ENCODE assay signal across 1 cellular context in genomic region chr11:68127791-68128681, GRCh38.
TF ChIP-seq lines count a peak whose summit lies in the region.

No MANE protein-coding gene starts in this region.

TF ChIP-seq in HepG2, 621 proteins besides CTCF, POLR2A, EP300 and RAD21 (continued from another document and continues in another):
- TF ChIP-seq, protein P1, sequence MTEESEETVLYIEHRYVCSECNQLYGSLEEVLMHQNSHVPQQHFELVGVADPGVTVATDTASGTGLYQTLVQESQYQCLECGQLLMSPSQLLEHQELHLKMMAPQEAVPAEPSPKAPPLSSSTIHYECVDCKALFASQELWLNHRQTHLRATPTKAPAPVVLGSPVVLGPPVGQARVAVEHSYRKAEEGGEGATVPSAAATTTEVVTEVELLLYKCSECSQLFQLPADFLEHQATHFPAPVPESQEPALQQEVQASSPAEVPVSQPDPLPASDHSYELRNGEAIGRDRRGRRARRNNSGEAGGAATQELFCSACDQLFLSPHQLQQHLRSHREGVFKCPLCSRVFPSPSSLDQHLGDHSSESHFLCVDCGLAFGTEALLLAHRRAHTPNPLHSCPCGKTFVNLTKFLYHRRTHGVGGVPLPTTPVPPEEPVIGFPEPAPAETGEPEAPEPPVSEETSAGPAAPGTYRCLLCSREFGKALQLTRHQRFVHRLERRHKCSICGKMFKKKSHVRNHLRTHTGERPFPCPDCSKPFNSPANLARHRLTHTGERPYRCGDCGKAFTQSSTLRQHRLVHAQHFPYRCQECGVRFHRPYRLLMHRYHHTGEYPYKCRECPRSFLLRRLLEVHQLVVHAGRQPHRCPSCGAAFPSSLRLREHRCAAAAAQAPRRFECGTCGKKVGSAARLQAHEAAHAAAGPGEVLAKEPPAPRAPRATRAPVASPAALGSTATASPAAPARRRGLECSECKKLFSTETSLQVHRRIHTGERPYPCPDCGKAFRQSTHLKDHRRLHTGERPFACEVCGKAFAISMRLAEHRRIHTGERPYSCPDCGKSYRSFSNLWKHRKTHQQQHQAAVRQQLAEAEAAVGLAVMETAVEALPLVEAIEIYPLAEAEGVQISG (CRISPR knock-in tag; IDR thresholded peaks at IDR 0.05), result 0 out of 2 replicates have a peak, but pooled peaks have one; percentile 30
- TF ChIP-seq ATM (IDR thresholded peaks at IDR 0.05; ENCODE audit: borderline replicate concordance), result no peak
- TF ChIP-seq RNF2 (conservative IDR thresholded peaks at IDR 0.05; ENCODE audit: low read depth), result no peak
- no peak for TF ChIP-seq ZNF790 (CRISPR knock-in tag; IDR thresholded peaks at IDR 0.05; ENCODE audit: borderline replicate concordance)
- no peak for TF ChIP-seq ZBTB20 (CRISPR knock-in tag; IDR thresholded peaks at IDR 0.05; ENCODE audit: borderline replicate concordance, low read depth)
- no peak; the same call in 1 of the 2 replicates for TF ChIP-seq HBP1 (CRISPR knock-in tag; IDR thresholded peaks at IDR 0.05; ENCODE audit: low read depth)
- no peak for TF ChIP-seq ZFP1 (CRISPR knock-in tag; IDR thresholded peaks at IDR 0.05)
- TF ChIP-seq ZNF891 (CRISPR knock-in tag; IDR thresholded peaks at IDR 0.05), result no peak
- TF ChIP-seq ZNF552 (CRISPR knock-in tag; IDR thresholded peaks at IDR 0.05; ENCODE audit: borderline replicate concordance), result no peak
- no peak for TF ChIP-seq ZFP62 (CRISPR knock-in tag; IDR thresholded peaks at IDR 0.05)
- no peak for TF ChIP-seq CERS6 (CRISPR knock-in tag; IDR thresholded peaks at IDR 0.05)
- TF ChIP-seq ZNF550 (CRISPR knock-in tag; IDR thresholded peaks at IDR 0.05; ENCODE audit: borderline replicate concordance), result no peak
- TF ChIP-seq, protein P2, sequence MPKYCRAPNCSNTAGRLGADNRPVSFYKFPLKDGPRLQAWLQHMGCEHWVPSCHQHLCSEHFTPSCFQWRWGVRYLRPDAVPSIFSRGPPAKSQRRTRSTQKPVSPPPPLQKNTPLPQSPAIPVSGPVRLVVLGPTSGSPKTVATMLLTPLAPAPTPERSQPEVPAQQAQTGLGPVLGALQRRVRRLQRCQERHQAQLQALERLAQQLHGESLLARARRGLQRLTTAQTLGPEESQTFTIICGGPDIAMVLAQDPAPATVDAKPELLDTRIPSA (CRISPR knock-in tag; IDR thresholded peaks at IDR 0.05; ENCODE audit: borderline replicate concordance), result no peak
- TF ChIP-seq BRCA1 (CRISPR knock-in tag; IDR thresholded peaks at IDR 0.05), result no peak
- TF ChIP-seq BRD4 (CRISPR knock-in tag; IDR thresholded peaks at IDR 0.05), result no peak; the same call in 1 of the 2 replicates
- TF ChIP-seq ZNF746 (CRISPR knock-in tag; IDR thresholded peaks at IDR 0.05), result no peak; the same call in 1 of the 2 replicates
- no peak for TF ChIP-seq THYN1 (CRISPR knock-in tag; IDR thresholded peaks at IDR 0.05; ENCODE audit: borderline replicate concordance, low read depth)
- peak; percentile 44; the same call in 1 of the 2 replicates for TF ChIP-seq KDM2A (CRISPR knock-in tag; IDR thresholded peaks at IDR 0.05; ENCODE audit: borderline replicate concordance, low read depth)
- 0 out of 2 replicates have a peak, but pooled peaks have one; percentile 1 for TF ChIP-seq ZNF121 (CRISPR knock-in tag; IDR thresholded peaks at IDR 0.05)
- TF ChIP-seq, protein P3, sequence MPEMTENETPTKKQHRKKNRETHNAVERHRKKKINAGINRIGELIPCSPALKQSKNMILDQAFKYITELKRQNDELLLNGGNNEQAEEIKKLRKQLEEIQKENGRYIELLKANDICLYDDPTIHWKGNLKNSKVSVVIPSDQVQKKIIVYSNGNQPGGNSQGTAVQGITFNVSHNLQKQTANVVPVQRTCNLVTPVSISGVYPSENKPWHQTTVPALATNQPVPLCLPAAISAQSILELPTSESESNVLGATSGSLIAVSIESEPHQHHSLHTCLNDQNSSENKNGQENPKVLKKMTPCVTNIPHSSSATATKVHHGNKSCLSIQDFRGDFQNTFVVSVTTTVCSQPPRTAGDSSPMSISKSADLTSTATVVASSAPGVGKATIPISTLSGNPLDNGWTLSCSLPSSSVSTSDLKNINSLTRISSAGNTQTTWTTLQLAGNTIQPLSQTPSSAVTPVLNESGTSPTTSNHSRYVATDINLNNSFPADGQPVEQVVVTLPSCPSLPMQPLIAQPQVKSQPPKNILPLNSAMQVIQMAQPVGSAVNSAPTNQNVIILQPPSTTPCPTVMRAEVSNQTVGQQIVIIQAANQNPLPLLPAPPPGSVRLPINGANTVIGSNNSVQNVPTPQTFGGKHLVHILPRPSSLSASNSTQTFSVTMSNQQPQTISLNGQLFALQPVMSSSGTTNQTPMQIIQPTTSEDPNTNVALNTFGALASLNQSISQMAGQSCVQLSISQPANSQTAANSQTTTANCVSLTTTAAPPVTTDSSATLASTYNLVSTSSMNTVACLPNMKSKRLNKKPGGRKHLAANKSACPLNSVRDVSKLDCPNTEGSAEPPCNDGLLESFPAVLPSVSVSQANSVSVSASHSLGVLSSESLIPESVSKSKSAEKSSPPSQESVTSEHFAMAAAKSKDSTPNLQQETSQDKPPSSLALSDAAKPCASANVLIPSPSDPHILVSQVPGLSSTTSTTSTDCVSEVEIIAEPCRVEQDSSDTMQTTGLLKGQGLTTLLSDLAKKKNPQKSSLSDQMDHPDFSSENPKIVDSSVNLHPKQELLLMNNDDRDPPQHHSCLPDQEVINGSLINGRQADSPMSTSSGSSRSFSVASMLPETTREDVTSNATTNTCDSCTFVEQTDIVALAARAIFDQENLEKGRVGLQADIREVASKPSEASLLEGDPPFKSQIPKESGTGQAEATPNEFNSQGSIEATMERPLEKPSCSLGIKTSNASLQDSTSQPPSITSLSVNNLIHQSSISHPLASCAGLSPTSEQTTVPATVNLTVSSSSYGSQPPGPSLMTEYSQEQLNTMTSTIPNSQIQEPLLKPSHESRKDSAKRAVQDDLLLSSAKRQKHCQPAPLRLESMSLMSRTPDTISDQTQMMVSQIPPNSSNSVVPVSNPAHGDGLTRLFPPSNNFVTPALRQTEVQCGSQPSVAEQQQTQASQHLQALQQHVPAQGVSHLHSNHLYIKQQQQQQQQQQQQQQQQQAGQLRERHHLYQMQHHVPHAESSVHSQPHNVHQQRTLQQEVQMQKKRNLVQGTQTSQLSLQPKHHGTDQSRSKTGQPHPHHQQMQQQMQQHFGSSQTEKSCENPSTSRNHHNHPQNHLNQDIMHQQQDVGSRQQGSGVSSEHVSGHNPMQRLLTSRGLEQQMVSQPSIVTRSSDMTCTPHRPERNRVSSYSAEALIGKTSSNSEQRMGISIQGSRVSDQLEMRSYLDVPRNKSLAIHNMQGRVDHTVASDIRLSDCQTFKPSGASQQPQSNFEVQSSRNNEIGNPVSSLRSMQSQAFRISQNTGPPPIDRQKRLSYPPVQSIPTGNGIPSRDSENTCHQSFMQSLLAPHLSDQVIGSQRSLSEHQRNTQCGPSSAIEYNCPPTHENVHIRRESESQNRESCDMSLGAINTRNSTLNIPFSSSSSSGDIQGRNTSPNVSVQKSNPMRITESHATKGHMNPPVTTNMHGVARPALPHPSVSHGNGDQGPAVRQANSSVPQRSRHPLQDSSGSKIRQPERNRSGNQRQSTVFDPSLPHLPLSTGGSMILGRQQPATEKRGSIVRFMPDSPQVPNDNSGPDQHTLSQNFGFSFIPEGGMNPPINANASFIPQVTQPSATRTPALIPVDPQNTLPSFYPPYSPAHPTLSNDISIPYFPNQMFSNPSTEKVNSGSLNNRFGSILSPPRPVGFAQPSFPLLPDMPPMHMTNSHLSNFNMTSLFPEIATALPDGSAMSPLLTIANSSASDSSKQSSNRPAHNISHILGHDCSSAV (CRISPR knock-in tag; IDR thresholded peaks at IDR 0.05; ENCODE audit: borderline replicate concordance), result no peak
- TF ChIP-seq MTF1 (CRISPR knock-in tag; IDR thresholded peaks at IDR 0.05), result no peak
- TF ChIP-seq U2AF2 (IDR thresholded peaks at IDR 0.05; ENCODE audit: low read depth, low read length), result no peak
- TF ChIP-seq ZNF614 (CRISPR knock-in tag; IDR thresholded peaks at IDR 0.05; ENCODE audit: borderline replicate concordance), result no peak
- no peak for TF ChIP-seq TARDBP (CRISPR knock-in tag; IDR thresholded peaks at IDR 0.05)
- TF ChIP-seq TCF7L2 (IDR thresholded peaks at IDR 0.05; ENCODE audit: low read depth, low read length), result no peak
- no peak for TF ChIP-seq YY1 (IDR thresholded peaks at IDR 0.05; ENCODE audit: insufficient read depth, insufficient replicate concordance, low read depth, low read length)
- TF ChIP-seq SMARCE1 (IDR thresholded peaks at IDR 0.05; ENCODE audit: borderline replicate concordance), result no peak
- peak; percentile 95 for TF ChIP-seq KDM1A (CRISPR knock-in tag; IDR thresholded peaks at IDR 0.05)
- TF ChIP-seq MXD4 (CRISPR knock-in tag; IDR thresholded peaks at IDR 0.05), result 0 out of 2 replicates have a peak, but pooled peaks have one; percentile 20
- TF ChIP-seq ZKSCAN8 (CRISPR knock-in tag; IDR thresholded peaks at IDR 0.05; ENCODE audit: borderline replicate concordance), result peak; percentile 11; the same call in 1 of the 2 replicates
- TF ChIP-seq, protein P4, sequence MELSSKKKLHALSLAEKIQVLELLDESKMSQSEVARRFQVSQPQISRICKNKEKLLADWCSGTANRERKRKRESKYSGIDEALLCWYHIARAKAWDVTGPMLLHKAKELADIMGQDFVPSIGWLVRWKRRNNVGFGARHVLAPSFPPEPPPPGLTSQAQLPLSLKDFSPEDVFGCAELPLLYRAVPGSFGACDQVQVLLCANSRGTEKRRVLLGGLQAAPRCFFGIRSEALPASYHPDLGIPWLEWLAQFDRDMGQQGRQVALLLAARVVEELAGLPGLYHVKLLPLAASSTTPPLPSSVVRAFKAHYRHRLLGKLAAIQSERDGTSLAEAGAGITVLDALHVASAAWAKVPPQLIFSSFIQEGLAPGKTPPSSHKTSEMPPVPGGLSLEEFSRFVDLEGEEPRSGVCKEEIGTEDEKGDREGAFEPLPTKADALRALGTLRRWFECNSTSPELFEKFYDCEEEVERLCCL (CRISPR knock-in tag; IDR thresholded peaks at IDR 0.05; ENCODE audit: borderline replicate concordance), result no peak
- TF ChIP-seq SALL1 (CRISPR knock-in tag; IDR thresholded peaks at IDR 0.05), result no peak; the same call in 1 of the 2 replicates
- TF ChIP-seq NCOA5 (CRISPR knock-in tag; IDR thresholded peaks at IDR 0.05), result no peak
- TF ChIP-seq POLR2AphosphoS5 (IDR thresholded peaks at IDR 0.05; ENCODE audit: low read depth, low read length), result 0 out of 2 replicates have a peak, but pooled peaks have one; percentile 23
- no peak for TF ChIP-seq LCORL (IDR thresholded peaks at IDR 0.05)
- peak; percentile 28 for TF ChIP-seq LCORL (CRISPR knock-in tag; IDR thresholded peaks at IDR 0.05)
- peak; percentile 100 for TF ChIP-seq ZNF629 (CRISPR knock-in tag; conservative IDR thresholded peaks at IDR 0.05)
- no peak for TF ChIP-seq CENPT (CRISPR knock-in tag; IDR thresholded peaks at IDR 0.05; ENCODE audit: low read depth)
- TF ChIP-seq YEATS4 (CRISPR knock-in tag; IDR thresholded peaks at IDR 0.05; ENCODE audit: borderline replicate concordance), result peak; percentile 29; the same call in 1 of the 2 replicates
- no peak for TF ChIP-seq ZFP90 (CRISPR knock-in tag; IDR thresholded peaks at IDR 0.05; ENCODE audit: borderline replicate concordance)
- no peak for TF ChIP-seq ZNF432 (CRISPR knock-in tag; IDR thresholded peaks at IDR 0.05; ENCODE audit: borderline replicate concordance)
- TF ChIP-seq CEBPB (IDR thresholded peaks at IDR 0.05; ENCODE audit: borderline replicate concordance, low read depth, low read length), result no peak
- TF ChIP-seq ZFP36 (IDR thresholded peaks at IDR 0.05; ENCODE audit: borderline replicate concordance, low read depth, low read length, partially characterized antibody), result no peak
- 0 out of 2 replicates have a peak, but pooled peaks have one; percentile 37 for TF ChIP-seq ZNF616 (CRISPR knock-in tag; IDR thresholded peaks at IDR 0.05; ENCODE audit: low read depth)
- TF ChIP-seq NR1H2 (CRISPR knock-in tag; IDR thresholded peaks at IDR 0.05; ENCODE audit: borderline replicate concordance, low read depth), result no peak
- TF ChIP-seq, protein P5, sequence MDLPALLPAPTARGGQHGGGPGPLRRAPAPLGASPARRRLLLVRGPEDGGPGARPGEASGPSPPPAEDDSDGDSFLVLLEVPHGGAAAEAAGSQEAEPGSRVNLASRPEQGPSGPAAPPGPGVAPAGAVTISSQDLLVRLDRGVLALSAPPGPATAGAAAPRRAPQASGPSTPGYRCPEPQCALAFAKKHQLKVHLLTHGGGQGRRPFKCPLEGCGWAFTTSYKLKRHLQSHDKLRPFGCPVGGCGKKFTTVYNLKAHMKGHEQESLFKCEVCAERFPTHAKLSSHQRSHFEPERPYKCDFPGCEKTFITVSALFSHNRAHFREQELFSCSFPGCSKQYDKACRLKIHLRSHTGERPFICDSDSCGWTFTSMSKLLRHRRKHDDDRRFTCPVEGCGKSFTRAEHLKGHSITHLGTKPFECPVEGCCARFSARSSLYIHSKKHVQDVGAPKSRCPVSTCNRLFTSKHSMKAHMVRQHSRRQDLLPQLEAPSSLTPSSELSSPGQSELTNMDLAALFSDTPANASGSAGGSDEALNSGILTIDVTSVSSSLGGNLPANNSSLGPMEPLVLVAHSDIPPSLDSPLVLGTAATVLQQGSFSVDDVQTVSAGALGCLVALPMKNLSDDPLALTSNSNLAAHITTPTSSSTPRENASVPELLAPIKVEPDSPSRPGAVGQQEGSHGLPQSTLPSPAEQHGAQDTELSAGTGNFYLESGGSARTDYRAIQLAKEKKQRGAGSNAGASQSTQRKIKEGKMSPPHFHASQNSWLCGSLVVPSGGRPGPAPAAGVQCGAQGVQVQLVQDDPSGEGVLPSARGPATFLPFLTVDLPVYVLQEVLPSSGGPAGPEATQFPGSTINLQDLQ (CRISPR knock-in tag; IDR thresholded peaks at IDR 0.05), result 0 out of 2 replicates have a peak, but pooled peaks have one; percentile 39
- TF ChIP-seq MED1 (CRISPR knock-in tag; IDR thresholded peaks at IDR 0.05), result peak; percentile 42
- no peak for TF ChIP-seq HDAC6 (IDR thresholded peaks at IDR 0.05; ENCODE audit: low read depth, low read length)
